Comparison of ENCODE assay signal across 1 cellular context in genomic region chr4:153344131-153345010, GRCh38.
TF ChIP-seq lines count a peak whose summit lies in the region.

MND1 (plus strand) TSS chr4:153344688; CDS start chr4:153344738, 50 bp downstream.

TF ChIP-seq in HepG2, 621 proteins besides CTCF, POLR2A, EP300 and RAD21 (continued from another document and continues in another):
- TF ChIP-seq AKNA (CRISPR knock-in tag; IDR thresholded peaks at IDR 0.05; ENCODE audit: borderline replicate concordance) (no peak), ZSCAN25 (CRISPR knock-in tag; IDR thresholded peaks at IDR 0.05) (no peak), POLR2AphosphoS2 (IDR thresholded peaks at IDR 0.05; ENCODE audit: low read depth, low read length) (no peak), RELA (CRISPR knock-in tag; IDR thresholded peaks at IDR 0.05) (no peak), ZMAT5 (CRISPR knock-in tag; IDR thresholded peaks at IDR 0.05; ENCODE audit: borderline replicate concordance, low read depth) (no peak), ARID4A (CRISPR knock-in tag; IDR thresholded peaks at IDR 0.05; ENCODE audit: borderline replicate concordance) (peak; percentile 99), GTF2F1 (IDR thresholded peaks at IDR 0.05; ENCODE audit: low read length) (no peak), ZNF512B (CRISPR knock-in tag; IDR thresholded peaks at IDR 0.05; ENCODE audit: borderline replicate concordance) (no peak), NR2C2 (CRISPR knock-in tag; IDR thresholded peaks at IDR 0.05; ENCODE audit: borderline replicate concordance) (peak; percentile 22; the same call in 1 of the 2 replicates), ZNF609 (CRISPR knock-in tag; IDR thresholded peaks at IDR 0.05; ENCODE audit: borderline replicate concordance) (peak; percentile 43; the same call in 1 of the 2 replicates), MAZ (IDR thresholded peaks at IDR 0.05; ENCODE audit: borderline replicate concordance, low read depth, low read length) (peak; percentile 56; the same call in 1 of the 2 replicates), MAZ (CRISPR knock-in tag; IDR thresholded peaks at IDR 0.05; ENCODE audit: low read depth) (peak; percentile 64; the same call in 1 of the 2 replicates), XRCC5 (optimal IDR thresholded peaks at IDR 0.05; ENCODE audit: low read length) (peak; percentile 78), TOE1 (CRISPR knock-in tag; IDR thresholded peaks at IDR 0.05) (no peak), TCF7L2 (IDR thresholded peaks at IDR 0.05; ENCODE audit: low read depth, low read length) (no peak), ZNF713 (CRISPR knock-in tag; IDR thresholded peaks at IDR 0.05) (no peak), NFYB (CRISPR knock-in tag; IDR thresholded peaks at IDR 0.05) (no peak), ZBTB14 (CRISPR knock-in tag; IDR thresholded peaks at IDR 0.05) (0 out of 2 replicates have a peak, but pooled peaks have one; percentile 57), BORCS8-MEF2B (CRISPR knock-in tag; IDR thresholded peaks at IDR 0.05) (peak; percentile 95), TBX2 (CRISPR knock-in tag; IDR thresholded peaks at IDR 0.05; ENCODE audit: borderline replicate concordance) (peak; percentile 69), SKIL (CRISPR knock-in tag; IDR thresholded peaks at IDR 0.05; ENCODE audit: borderline replicate concordance) (0 out of 2 replicates have a peak, but pooled peaks have one; percentile 39), ZNF12 (CRISPR knock-in tag; IDR thresholded peaks at IDR 0.05) (no peak; the same call in 1 of the 2 replicates), RBM22 (optimal IDR thresholded peaks at IDR 0.05; ENCODE audit: low read length) (no peak), PAX8 (CRISPR knock-in tag; IDR thresholded peaks at IDR 0.05; ENCODE audit: borderline replicate concordance) (no peak), ZBTB26 (CRISPR knock-in tag; IDR thresholded peaks at IDR 0.05; ENCODE audit: borderline replicate concordance) (no peak), SP140L (CRISPR knock-in tag; IDR thresholded peaks at IDR 0.05; ENCODE audit: borderline replicate concordance) (no peak; the same call in 1 of the 2 replicates), ZSCAN29 (CRISPR knock-in tag; conservative IDR thresholded peaks at IDR 0.05) (no peak; the same call in 1 of the 2 replicates), GPBP1L1 (CRISPR knock-in tag; IDR thresholded peaks at IDR 0.05) (no peak), ZNF17 (CRISPR knock-in tag; IDR thresholded peaks at IDR 0.05) (no peak)
